19 cellular contexts compared by ENCODE assay signal in genomic region chr7:22248111-22248809, GRCh38.
"Had no signal": no experiment of that assay in that cellular context is flagged by ENCODE, and none has a peak within 500 bp of the region (broad histone marks: within the 10 kb centered on the region; RNA-seq: fewer than 3 reads in every experiment).

No MANE protein-coding gene starts in this region.

- ATAC-seq: activated CD8-positive, alpha-beta memory T cell treated with anti-CD3 and anti-CD28 coated beads, Interleukin-2, amount 10 ng/mL, durations not matched to agents 7 days and 5 days; effector memory CD8-positive, alpha-beta T cell; naive thymus-derived CD8-positive, alpha-beta T cell; pancreas; stimulated activated naive B cell treated with anti-CD40 and anti-IgM and Interleukin-4, amounts not matched to agents 10 μg/mL and 1 μg/mL and 100 μg/mL, for 72 hours had no signal

- H3K36me3 ChIP-seq: pancreas, vagina had no signal

- H3K27me3 ChIP-seq: hepatocyte, pancreas, transverse colon, vagina had no signal

- H3K4me1 ChIP-seq: transverse colon, vagina had no signal

- H3K4me3 ChIP-seq: hepatocyte, pancreas, transverse colon, vagina had no signal

- H3K27ac ChIP-seq: hepatocyte, pancreas, transverse colon, vagina had no signal

- DNase-seq: activated CD4-positive, alpha-beta T cell treated with anti-CD3 and anti-CD28 coated beads for 1 hour; activated CD4-positive, alpha-beta T cell treated with anti-CD3 and anti-CD28 coated beads, Interleukin-2, amount 50 U/mL, for 48 hours; activated CD8-positive, alpha-beta memory T cell treated with anti-CD3 and anti-CD28 coated beads, Interleukin-2, amount 10 ng/mL, durations not matched to agents 7 days and 5 days; activated naive CD4-positive, alpha-beta T cell treated with anti-CD3 and anti-CD28 coated beads for 36 hours; activated T-cell treated with anti-CD3 and anti-CD28 coated beads, Interleukin-2, amount 50 U/mL, for 1 hour; dermis blood vessel endothelial cell; effector memory CD8-positive, alpha-beta T cell; erythroblast; islet precursor cell; mammary epithelial cell; naive thymus-derived CD8-positive, alpha-beta T cell; pancreas; stimulated activated CD4-positive, alpha-beta T cell treated with anti-CD3 and anti-CD28 coated beads, Interleukin-15, amount 100 ng/mL, for 24 hours; stimulated activated CD4-positive, alpha-beta T cell treated with anti-CD3 and anti-CD28 coated beads, Interleukin-4, amount 100 ng/mL, for 1 hour; stimulated activated naive B cell treated with anti-CD40 and anti-IgM and Interleukin-4, amounts not matched to agents 10 μg/mL and 1 μg/mL and 100 μg/mL, for 72 hours; T-helper 9 cell; transverse colon had no signal

- H3K9me3 ChIP-seq: pancreas, vagina had no signal
